9 cellular contexts compared by ENCODE assay signal in the genomic region with DNA sequence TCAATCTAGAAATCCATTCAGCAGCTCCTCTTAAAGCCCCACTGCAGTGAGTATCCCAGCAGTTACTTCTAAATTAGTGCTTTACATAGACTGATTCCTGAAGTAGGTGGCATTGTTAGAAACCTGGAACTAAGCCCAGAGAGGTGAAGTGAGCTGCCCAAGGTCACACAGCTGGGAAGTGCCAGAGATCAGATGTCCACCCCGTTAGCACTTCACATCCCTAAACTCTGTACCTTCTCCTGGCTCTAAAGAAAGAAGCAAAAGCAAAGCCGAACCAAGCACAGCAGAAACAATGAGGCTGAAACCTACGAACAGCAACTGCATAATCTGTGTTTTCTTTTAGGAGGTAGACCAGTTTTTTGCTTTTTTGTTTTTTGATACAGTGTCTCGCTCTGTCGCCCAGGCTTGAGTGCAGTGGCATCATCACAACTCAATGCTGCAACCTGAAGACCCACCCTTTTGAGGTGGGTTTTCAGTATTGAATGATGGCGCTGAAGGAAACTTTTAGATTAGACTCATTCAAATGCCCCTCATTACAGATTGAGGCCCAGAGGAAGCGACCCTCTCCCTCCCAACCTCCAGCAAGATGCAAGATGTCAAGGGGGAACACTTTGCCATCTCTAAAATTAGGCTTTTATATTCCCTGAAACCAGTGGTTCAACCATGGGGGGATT.
DNase-seq lines count a peak whose midpoint lies in the region; ATAC-seq and TF ChIP-seq lines count a peak whose summit lies in the region.
"Had no signal": no experiment of that assay in that cellular context is flagged by ENCODE, and none has a peak within 500 bp of the region (broad histone marks: within the 10 kb centered on the region; RNA-seq: fewer than 3 reads in every experiment).

No MANE protein-coding gene starts in this region.

- DNase-seq in WERI-Rb-1 (no peak), HCEC 1CT (no peak)
- no peak for DNase-seq in stimulated activated effector memory CD8-positive, alpha-beta T cell treated with anti-CD3 and anti-CD28 coated beads, Interleukin-12 subunit alpha, Interleukin-12 subunit beta, amount 100 ng/mL, for 72 hours (ENCODE audit: low spot score in 2 of 2)
- DNase-seq in activated effector memory CD4-positive, alpha-beta T cell treated with Interleukin-2 at 50 U/mL for 16 hours, result no peak
- DNase-seq: NCI-H1105 had no signal

- H3K9me3 Mint-ChIP-seq in stimulated activated effector memory CD8-positive, alpha-beta T cell treated with anti-CD3 and anti-CD28 coated beads, Interleukin-12 subunit alpha, Interleukin-12 subunit beta, amount 100 ng/mL, for 72 hours, result no peaks in the 10 kb centered on the region

- H3K36me3 ChIP-seq in HUES6 (ENCODE audit: control insufficient read depth, insufficient read depth, low read length) (peaks cover 7% of the 10 kb centered on the region; the same call in 1 of the 2 replicates), WERI-Rb-1 (no peaks in the 10 kb centered on the region), iPS-18a (ENCODE audit: control insufficient read depth, low read depth, low read length) (peaks cover 16% of the 10 kb centered on the region)

- H3K27me3 ChIP-seq in HUES6 (ENCODE audit: control insufficient read depth, insufficient read depth, low read length), result no peaks in the 10 kb centered on the region
- no peaks in the 10 kb centered on the region for H3K27me3 ChIP-seq in WERI-Rb-1 (ENCODE audit: insufficient read depth, low read depth, severe bottlenecking)
- no peaks in the 10 kb centered on the region for H3K27me3 ChIP-seq in iPS-18a (ENCODE audit: control insufficient read depth, insufficient read depth, low read length)

- H3K9me3 ChIP-seq in HUES6 (ENCODE audit: control insufficient read depth, insufficient read depth, low read depth, low read length), result no peaks in the 10 kb centered on the region
- H3K9me3 ChIP-seq in WERI-Rb-1 (ENCODE audit: severe bottlenecking), result no peaks in the 10 kb centered on the region
- no peaks in the 10 kb centered on the region for H3K9me3 ChIP-seq in iPS-18a (ENCODE audit: control insufficient read depth, low read depth, low read length)

- H3K27ac ChIP-seq in HUES6 (ENCODE audit: low read depth, low read length) (peak overlapping the region; percentile 80), WERI-Rb-1 (peak overlapping the region; percentile 99), iPS-18a (ENCODE audit: low read length) (peak overlapping the region; percentile 79)

- ATAC-seq in stimulated activated effector memory CD8-positive, alpha-beta T cell treated with anti-CD3 and anti-CD28 coated beads, Interleukin-12 subunit alpha, Interleukin-12 subunit beta, amount 100 ng/mL, for 72 hours, result no peak
- ATAC-seq in HG02571 (IDR thresholded peaks at IDR 0.05; ENCODE audit: unreplicated experiment), result no peak
- ATAC-seq in GM18868 (IDR thresholded peaks at IDR 0.05; ENCODE audit: unreplicated experiment), result no peak

- no peak overlapping the region for H3K4me3 Mint-ChIP-seq in stimulated activated effector memory CD8-positive, alpha-beta T cell treated with anti-CD3 and anti-CD28 coated beads, Interleukin-12 subunit alpha, Interleukin-12 subunit beta, amount 100 ng/mL, for 72 hours

- H3K9ac ChIP-seq in HUES6 (ENCODE audit: low read length), result peak overlapping the region; percentile 95
- H3K9ac ChIP-seq in iPS-18a (ENCODE audit: low read length), result peak overlapping the region; percentile 45

- H3K27ac Mint-ChIP-seq in stimulated activated effector memory CD8-positive, alpha-beta T cell treated with anti-CD3 and anti-CD28 coated beads, Interleukin-12 subunit alpha, Interleukin-12 subunit beta, amount 100 ng/mL, for 72 hours, result peak overlapping the region; percentile 43

- no peak for TF ChIP-seq CTCF in WERI-Rb-1 (IDR thresholded peaks at IDR 0.05; ENCODE audit: low read depth, low read length)

- H3K4me3 ChIP-seq in HUES6 (ENCODE audit: low read depth, low read length) (peak overlapping the region; percentile 0; the same call in 1 of the 2 replicates), WERI-Rb-1 (ENCODE audit: low read depth, low read length) (peak overlapping the region; percentile 27), iPS-18a (ENCODE audit: low read length) (peak overlapping the region; percentile 37)

- H3K4me1 Mint-ChIP-seq in stimulated activated effector memory CD8-positive, alpha-beta T cell treated with anti-CD3 and anti-CD28 coated beads, Interleukin-12 subunit alpha, Interleukin-12 subunit beta, amount 100 ng/mL, for 72 hours, result peaks cover 43% of the 10 kb centered on the region

- H3K4me1 ChIP-seq in HUES6 (ENCODE audit: control insufficient read depth, insufficient read depth, low read length) (peaks cover 75% of the 10 kb centered on the region), iPS-18a (ENCODE audit: control insufficient read depth, low read depth, low read length) (peaks cover 73% of the 10 kb centered on the region)

- H3K36me3 Mint-ChIP-seq in stimulated activated effector memory CD8-positive, alpha-beta T cell treated with anti-CD3 and anti-CD28 coated beads, Interleukin-12 subunit alpha, Interleukin-12 subunit beta, amount 100 ng/mL, for 72 hours, result peaks cover 21% of the 10 kb centered on the region
